1 cellular context compared by ENCODE assay signal in the genomic region with DNA sequence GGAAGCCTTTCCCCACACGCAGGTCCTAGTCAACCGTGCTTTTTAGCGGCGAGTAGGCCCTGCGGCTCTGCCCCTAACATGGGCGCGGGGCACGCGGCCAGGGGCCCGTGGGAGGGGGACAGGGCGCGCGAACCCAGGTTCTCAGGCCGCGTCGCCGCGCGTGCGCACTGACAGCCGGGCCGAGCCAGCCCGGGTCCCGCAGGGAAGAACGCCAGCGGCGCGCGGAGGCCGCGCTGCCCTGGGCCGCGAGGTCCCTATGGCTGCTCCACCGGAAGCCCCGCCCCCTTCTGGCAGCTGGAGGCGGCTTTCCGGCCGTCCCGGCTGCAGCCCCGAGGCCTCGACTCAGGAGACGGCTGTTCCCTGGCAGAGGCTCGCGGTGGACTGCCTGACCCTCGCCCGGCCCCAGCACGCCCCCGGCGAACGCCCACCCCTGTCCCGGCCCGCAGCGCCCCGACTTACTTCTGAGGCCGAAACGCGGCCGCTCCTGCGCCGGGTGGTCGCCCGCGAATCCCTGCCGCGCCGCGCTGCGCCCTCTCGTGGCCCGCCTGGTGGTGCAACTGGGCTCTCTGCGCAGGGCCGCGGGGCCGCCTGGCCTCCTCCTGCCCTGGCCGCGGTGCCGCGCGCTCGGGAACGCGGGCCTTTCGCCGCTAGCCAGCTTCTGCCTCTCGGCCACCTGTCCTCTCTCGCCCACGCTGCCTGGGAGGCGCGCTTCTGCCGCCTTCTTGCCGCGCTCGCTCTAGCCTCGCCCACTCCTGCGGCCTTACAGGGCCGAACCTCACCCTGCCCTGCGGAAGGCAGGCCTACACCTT.
TF ChIP-seq lines count a peak whose summit lies in the region.

No MANE protein-coding gene starts in this region.

TF ChIP-seq in HCT116, 20 proteins besides CTCF, POLR2A, EP300 and RAD21 (continued from another document):
- TF ChIP-seq, protein P1, sequence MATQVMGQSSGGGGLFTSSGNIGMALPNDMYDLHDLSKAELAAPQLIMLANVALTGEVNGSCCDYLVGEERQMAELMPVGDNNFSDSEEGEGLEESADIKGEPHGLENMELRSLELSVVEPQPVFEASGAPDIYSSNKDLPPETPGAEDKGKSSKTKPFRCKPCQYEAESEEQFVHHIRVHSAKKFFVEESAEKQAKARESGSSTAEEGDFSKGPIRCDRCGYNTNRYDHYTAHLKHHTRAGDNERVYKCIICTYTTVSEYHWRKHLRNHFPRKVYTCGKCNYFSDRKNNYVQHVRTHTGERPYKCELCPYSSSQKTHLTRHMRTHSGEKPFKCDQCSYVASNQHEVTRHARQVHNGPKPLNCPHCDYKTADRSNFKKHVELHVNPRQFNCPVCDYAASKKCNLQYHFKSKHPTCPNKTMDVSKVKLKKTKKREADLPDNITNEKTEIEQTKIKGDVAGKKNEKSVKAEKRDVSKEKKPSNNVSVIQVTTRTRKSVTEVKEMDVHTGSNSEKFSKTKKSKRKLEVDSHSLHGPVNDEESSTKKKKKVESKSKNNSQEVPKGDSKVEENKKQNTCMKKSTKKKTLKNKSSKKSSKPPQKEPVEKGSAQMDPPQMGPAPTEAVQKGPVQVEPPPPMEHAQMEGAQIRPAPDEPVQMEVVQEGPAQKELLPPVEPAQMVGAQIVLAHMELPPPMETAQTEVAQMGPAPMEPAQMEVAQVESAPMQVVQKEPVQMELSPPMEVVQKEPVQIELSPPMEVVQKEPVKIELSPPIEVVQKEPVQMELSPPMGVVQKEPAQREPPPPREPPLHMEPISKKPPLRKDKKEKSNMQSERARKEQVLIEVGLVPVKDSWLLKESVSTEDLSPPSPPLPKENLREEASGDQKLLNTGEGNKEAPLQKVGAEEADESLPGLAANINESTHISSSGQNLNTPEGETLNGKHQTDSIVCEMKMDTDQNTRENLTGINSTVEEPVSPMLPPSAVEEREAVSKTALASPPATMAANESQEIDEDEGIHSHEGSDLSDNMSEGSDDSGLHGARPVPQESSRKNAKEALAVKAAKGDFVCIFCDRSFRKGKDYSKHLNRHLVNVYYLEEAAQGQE (IDR thresholded peaks at IDR 0.05; ENCODE audit: low read depth): no peak
- TF ChIP-seq SIN3A (IDR thresholded peaks at IDR 0.05; ENCODE audit: low read depth) (no peak), EZH2phosphoT487 (IDR thresholded peaks at IDR 0.05; ENCODE audit: borderline replicate concordance) (no peak), POLR2AphosphoS5 (IDR thresholded peaks at IDR 0.05; ENCODE audit: low read depth, low read length) (peak; percentile 65), EZH2 (IDR thresholded peaks at IDR 0.05) (no peak)
